ENCODE assay signal across 8 cellular contexts in the genomic region with DNA sequence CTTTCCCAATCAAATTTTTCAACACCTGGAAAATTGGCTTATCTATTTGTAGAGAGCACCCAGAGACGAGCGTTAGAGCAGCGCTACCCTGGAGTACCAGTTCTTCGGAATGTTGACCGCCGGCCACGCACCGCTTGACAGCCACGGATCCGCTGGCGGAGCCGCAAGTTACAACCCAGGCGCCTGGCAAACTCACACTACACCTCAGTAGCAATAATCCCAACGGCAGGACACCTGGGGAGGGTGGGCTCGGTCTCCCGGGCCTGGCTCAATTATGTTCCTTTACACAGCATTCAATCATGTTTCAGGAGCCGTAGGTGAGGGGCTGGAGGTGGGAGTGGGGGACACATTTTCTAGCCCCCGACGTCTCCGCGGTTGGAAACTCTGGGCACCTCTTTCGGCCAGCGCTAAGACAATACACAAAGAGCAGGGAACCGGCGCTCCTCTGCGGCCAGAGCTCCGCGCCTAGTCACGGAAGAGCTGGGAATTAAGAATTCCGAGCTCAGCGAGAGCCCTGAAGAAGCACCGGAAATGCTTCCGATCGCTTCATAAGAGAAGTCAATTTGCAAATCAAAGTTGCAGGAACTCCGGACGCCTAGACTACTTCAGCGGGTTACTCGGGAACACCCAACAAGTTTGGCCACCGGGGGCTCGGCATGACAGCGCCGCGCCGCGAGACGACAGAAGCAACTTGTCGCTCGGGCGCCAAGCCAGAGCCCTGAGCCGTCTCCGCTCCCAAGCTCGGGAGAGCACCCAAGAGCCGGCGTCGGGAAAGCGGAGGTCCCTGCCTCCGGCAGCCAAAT. TPM values are rescaled to one million over a fixed set of nuclear protein-coding genes. Genes with fewer than 3 reads are reported as not detected.
DNase-seq lines count a peak whose midpoint lies in the region; ATAC-seq, FAIRE-seq and TF ChIP-seq lines count a peak whose summit lies in the region.

No MANE protein-coding gene starts in this region.

- no peaks in the 10 kb centered on the region for H3K27me3 ChIP-seq in GM23248 (replicated peaks; ENCODE audit: insufficient read depth)
- H3K27me3 ChIP-seq in endothelial cell of umbilical vein (ENCODE audit: control insufficient read depth in 2 of 2, insufficient read depth in 2 of 2, low read length in 2 of 2) = no peaks in the 10 kb centered on the region

- H3K4me1 ChIP-seq in GM23248 (ENCODE audit: insufficient read depth) = peaks cover 12% of the 10 kb centered on the region
- peaks cover 9% of the 10 kb centered on the region for H3K4me1 ChIP-seq in endothelial cell of umbilical vein (ENCODE audit: control insufficient read depth, extremely low read depth, insufficient read depth, low read length)

- peak overlapping the region; percentile 96 for H3K4me3 ChIP-seq in GM23248
- peak overlapping the region; percentile 50 to 89 (median 56) for H3K4me3 ChIP-seq in endothelial cell of umbilical vein (replicated peaks in 1 of 3; ENCODE audit: insufficient read depth in 1 of 3, low read depth in 1 of 3, low read length in 3 of 3)

- H3K9me3 Mint-ChIP-seq in activated CD4-positive, alpha-beta memory T cell treated with anti-CD3 and anti-CD28 coated beads, Interleukin-2, amount 10 ng/mL, durations not matched to agents 7 days and 5 days = no peaks in the 10 kb centered on the region
- H3K9me3 Mint-ChIP-seq in memory B cell = no peaks in the 10 kb centered on the region

- CTCF ChIA-PET in activated CD4-positive, alpha-beta memory T cell treated with anti-CD3 and anti-CD28 coated beads, Interleukin-2, amount 10 ng/mL, durations not matched to agents 7 days and 5 days (lab: Charles Lee) = interaction anchor here (0.9 to 9.3 kb wide), 7 partner anchors 8 to 125 kb away, joined by 3 to 95 read pairs (median 17); no protein-coding TSS in a partner anchor
- CTCF ChIA-PET in endothelial cell of umbilical vein (lab: Charles Lee) = interaction anchor here (1.0 to 4.5 kb wide), 11 partner anchors 9 to 125 kb away, joined by 3 to 76 read pairs (median 6); no protein-coding TSS in a partner anchor

- no peaks in the 10 kb centered on the region for H4K20me1 ChIP-seq in GM23248 (ENCODE audit: insufficient read depth)
- no peaks in the 10 kb centered on the region for H4K20me1 ChIP-seq in endothelial cell of umbilical vein (replicated peaks; ENCODE audit: control insufficient read depth, extremely low read depth, insufficient read depth, low read length)

- peak; percentile 59 for FAIRE-seq in endothelial cell of umbilical vein (lab: Jason Lieb, UNC)

- peaks cover 7% of the 10 kb centered on the region; the same call in 1 of the 2 replicates for H3F3A ChIP-seq in GM23248 (ENCODE audit: insufficient read depth)

- H3K9ac ChIP-seq in GM23248 (peak overlapping the region; percentile 91), endothelial cell of umbilical vein (replicated peaks; ENCODE audit: extremely low read depth, insufficient read depth, low read length) (peak overlapping the region; percentile 91)

- DNase-seq in DMS79 treated with DMSO at 0.1 percent for 48 hours (lab: John Stamatoyannopoulos, UW) (peak; percentile 81), GM23248 (peak; percentile 87), NCI-H146 treated with DMSO at 0.1 percent for 48 hours (lab: John Stamatoyannopoulos, UW; ENCODE audit: unreplicated experiment) (peak; percentile 41), endothelial cell of umbilical vein (ENCODE audit: low read depth, low spot score) (peak; percentile 73), memory B cell (ENCODE audit: low spot score in 2 of 2) (no peak), superior temporal gyrus (ENCODE audit: extremely low spot score) (peak; percentile 77), Kasumi-1 (lab: John Stamatoyannopoulos, UW) (no peak)
- DNase-seq in activated CD4-positive, alpha-beta memory T cell treated with anti-CD3 and anti-CD28 coated beads, Interleukin-2, amount 10 ng/mL, durations not matched to agents 7 days and 5 days = peak; percentile 51

- H3K79me2 ChIP-seq in GM23248 (ENCODE audit: insufficient read depth) = peaks cover 54% of the 10 kb centered on the region
- H3K79me2 ChIP-seq in endothelial cell of umbilical vein (ENCODE audit: control insufficient read depth, insufficient read depth, low read length) = peaks cover 16% of the 10 kb centered on the region

- peak; percentile 30 for ATAC-seq in memory B cell (ENCODE audit: low read depth)

- H3K4me1 Mint-ChIP-seq in activated CD4-positive, alpha-beta memory T cell treated with anti-CD3 and anti-CD28 coated beads, Interleukin-2, amount 10 ng/mL, durations not matched to agents 7 days and 5 days = peaks cover 59% of the 10 kb centered on the region
- peaks cover 25% of the 10 kb centered on the region for H3K4me1 Mint-ChIP-seq in memory B cell

- no peaks in the 10 kb centered on the region for H3K36me3 ChIP-seq in GM23248 (ENCODE audit: low read depth)
- no peaks in the 10 kb centered on the region for H3K36me3 ChIP-seq in endothelial cell of umbilical vein (ENCODE audit: control insufficient read depth in 2 of 2, extremely low read depth in 1 of 2, insufficient read depth in 2 of 2, low read length in 2 of 2)

- peak overlapping the region; percentile 94 for H3K27ac ChIP-seq in GM23248
- peak overlapping the region; percentile 80 for H3K27ac ChIP-seq in endothelial cell of umbilical vein (ENCODE audit: insufficient read depth, low read depth, low read length)

- BruUV-seq in endothelial cell of umbilical vein (replicated peaks; lab: Mats Ljungman, UMichigan) = TSS peak; percentile 65

- no peak for TF ChIP-seq POLR2A in endothelial cell of umbilical vein (IDR thresholded peaks at IDR 0.05; ENCODE audit: low read depth, low read length)

- peak overlapping the region; percentile 91 for H3K4me3 Mint-ChIP-seq in activated CD4-positive, alpha-beta memory T cell treated with anti-CD3 and anti-CD28 coated beads, Interleukin-2, amount 10 ng/mL, durations not matched to agents 7 days and 5 days
- peak overlapping the region; percentile 91 for H3K4me3 Mint-ChIP-seq in memory B cell

- dilution Hi-C loops in endothelial cell of umbilical vein (cut with MboI; ENCODE audit: extremely low pct_ligation_motif_present, low sequenced_read_pairs) = no loop called here

- no peaks in the 10 kb centered on the region for H3K9me1 ChIP-seq in endothelial cell of umbilical vein (replicated peaks; ENCODE audit: control insufficient read depth, extremely low read depth, insufficient read depth, low read length)

- intact Hi-C loops in endothelial cell of umbilical vein (cut with micrococcal nuclease) = loop anchor here (1.0 to 5.0 kb wide), 8 partner anchors 27 to 676 kb away; a partner anchor contains a TSS

- H3K9me3 ChIP-seq in GM23248 (ENCODE audit: low read depth) = no peaks in the 10 kb centered on the region
- no peaks in the 10 kb centered on the region for H3K9me3 ChIP-seq in endothelial cell of umbilical vein (replicated peaks; ENCODE audit: control insufficient read depth, insufficient read depth, low read length)

- H2AFZ ChIP-seq in GM23248 = peak overlapping the region; percentile 82
- H2AFZ ChIP-seq in endothelial cell of umbilical vein (ENCODE audit: low read depth, low read length) = peak overlapping the region; percentile 95

- peaks cover 35% of the 10 kb centered on the region for H3K36me3 Mint-ChIP-seq in activated CD4-positive, alpha-beta memory T cell treated with anti-CD3 and anti-CD28 coated beads, Interleukin-2, amount 10 ng/mL, durations not matched to agents 7 days and 5 days (ENCODE audit: low read depth)
- H3K36me3 Mint-ChIP-seq in memory B cell = no peaks in the 10 kb centered on the region

- peak overlapping the region; percentile 88 for H3K27ac Mint-ChIP-seq in activated CD4-positive, alpha-beta memory T cell treated with anti-CD3 and anti-CD28 coated beads, Interleukin-2, amount 10 ng/mL, durations not matched to agents 7 days and 5 days
- H3K27ac Mint-ChIP-seq in memory B cell = peak overlapping the region; percentile 87

- peaks cover 56% of the 10 kb centered on the region for H3K27me3 Mint-ChIP-seq in activated CD4-positive, alpha-beta memory T cell treated with anti-CD3 and anti-CD28 coated beads, Interleukin-2, amount 10 ng/mL, durations not matched to agents 7 days and 5 days
- peaks cover 5% of the 10 kb centered on the region for H3K27me3 Mint-ChIP-seq in memory B cell

- TF ChIP-seq CTCF in endothelial cell of umbilical vein (IDR thresholded peaks at IDR 0.05; ENCODE audit: extremely low read depth in 1 of 2, insufficient read depth in 1 of 2, low read depth in 1 of 2, low read length in 2 of 2) = peak in 1 of 2 donors; percentile 10

- in situ Hi-C loops in GM23248 (cut with MboI) = no loop called here

- H3K9me2 ChIP-seq in GM23248 (ENCODE audit: insufficient read depth) = no peaks in the 10 kb centered on the region

- H3K4me2 ChIP-seq in GM23248 (ENCODE audit: unreplicated experiment) (peak overlapping the region; percentile 94), endothelial cell of umbilical vein (ENCODE audit: insufficient read depth, low read length) (peak overlapping the region; percentile 75)

- POLR2A ChIA-PET in activated CD4-positive, alpha-beta memory T cell treated with anti-CD3 and anti-CD28 coated beads, Interleukin-2, amount 10 ng/mL, durations not matched to agents 7 days and 5 days (lab: Charles Lee) = interaction anchor here (1.0 to 7.2 kb wide), 10 partner anchors 10 to 124 kb away, joined by 3 to 299 read pairs (median 6); no protein-coding TSS in a partner anchor
- POLR2A ChIA-PET in endothelial cell of umbilical vein (lab: Charles Lee) = interaction anchor here (2.0 kb wide), 1 partner anchor 28 kb away, joined by 10 read pairs; no protein-coding TSS in a partner anchor

- WGBS in GM23248 (ENCODE audit: low coverage in 1 of 2, low lambda C conversion rate in 2 of 2, missing lambda C conversion rate in 2 of 2), 2 experiments = 1 to 2% methylated on average over 53 to 57 of the region's 57 CpGs

TF ChIP-seq in endothelial cell of umbilical vein, 7 proteins besides CTCF, POLR2A, EP300 and RAD21 (continues in another document):
- no peak for TF ChIP-seq MYC (IDR thresholded peaks at IDR 0.05; ENCODE audit: low read depth, low read length)

RNA-seq across cellular contexts. Expression of a gene that starts 1.0 kb away (rescaled TPM):
- total RNA-seq in GM23248 (2014; rRNA removed; shearing (Covaris generic)) = 24.2 and 26.4 TPM in 2 replicates
- polyA plus RNA-seq in GM23248 (2016; fragmentation: Nextera tagmentation; extraction: Ambion mirVana) (10.5 and 10.9 TPM in 2 replicates), endothelial cell of umbilical vein (6.7 TPM in 2 replicates)
- total RNA-seq in activated CD4-positive, alpha-beta memory T cell treated with anti-CD3 and anti-CD28 coated beads, Interleukin-2, amount 10 ng/mL, durations not matched to agents 7 days and 5 days = 10 to 100 TPM; 19.8 to 21.0 TPM
- total RNA-seq in endothelial cell of umbilical vein = 7.2 and 7.4 TPM in 2 replicates
- 6.0 and 6.2 TPM in 2 replicates for polyA plus RNA-seq in endothelial cell of umbilical vein (2011; cell fraction: cytosol; rRNA removed)
- polyA plus RNA-seq in endothelial cell of umbilical vein (2011; cell fraction: nucleus; rRNA removed) = 5.4 and 5.7 TPM in 2 replicates
- 5.0 and 7.3 TPM in 2 replicates for polyA plus RNA-seq in endothelial cell of umbilical vein (2012)
- polyA minus RNA-seq in endothelial cell of umbilical vein = 14.9 and 15.9 TPM in 2 replicates
- 2.9 TPM for polyA minus RNA-seq in endothelial cell of umbilical vein (2011; cell fraction: cytosol; rRNA and poly(A)+ RNA removed)
- 9.6 and 10.3 TPM in 2 replicates for polyA minus RNA-seq in endothelial cell of umbilical vein (2011; cell fraction: nucleus; rRNA and poly(A)+ RNA removed)

Comparison
In these comparisons a context has a peak if more than half of its experiments do, and no peak if none do; other contexts are left out.
1. DNase-seq: peak in DMS79 treated with DMSO at 0.1 percent for 48 hours (single experiment), GM23248 (single experiment), NCI-H146 treated with DMSO at 0.1 percent for 48 hours (single experiment), activated CD4-positive, alpha-beta memory T cell treated with anti-CD3 and anti-CD28 coated beads, Interleukin-2, amount 10 ng/mL, durations not matched to agents 7 days and 5 days (single experiment), endothelial cell of umbilical vein (single experiment) and superior temporal gyrus (single experiment); none in memory B cell (0 of 2) and Kasumi-1 (0 of 2).